ENCODE assay signal across 29 cellular contexts in genomic region chr20:11521831-11522230, GRCh38.
"Had no signal": no experiment of that assay in that cellular context is flagged by ENCODE, and none has a peak within 500 bp of the region (broad histone marks: within the 10 kb centered on the region; RNA-seq: fewer than 3 reads in every experiment).

No MANE protein-coding gene starts in this region.

- H3K27ac ChIP-seq: brain microvascular endothelial cell, KMS-11, Peyer's patch had no signal

- H3K4me2 ChIP-seq: KMS-11 had no signal

- H3K27ac Mint-ChIP-seq: activated CD4-positive, alpha-beta T cell treated with anti-CD3 and anti-CD28 coated beads, Interleukin-2, amount 10 ng/mL, durations not matched to agents 24 days and 14 days; activated CD8-positive, alpha-beta T cell treated with anti-CD3 and anti-CD28 coated beads for 36 hours; activated naive CD4-positive, alpha-beta T cell treated with anti-CD3 and anti-CD28 coated beads for 36 hours; activated naive CD8-positive, alpha-beta T cell; activated naive CD8-positive, alpha-beta T cell treated with anti-CD3 and anti-CD28 coated beads, Interleukin-2, amount 50 U/mL, for 24 hours; activated T-cell treated with anti-CD3 and anti-CD28 coated beads, Interleukin-2, amount 50 U/mL, for 24 hours; activated T-helper 1 cell treated with anti-CD3 and anti-CD28 coated beads, Interleukin-12 subunit alpha, Interleukin-12 subunit beta, Interleukin-2, Interleukin-4 antibody, amounts not matched to agents 30 ng/mL and 10 ng/mL and 1 ng/mL, durations not matched to agents 14 hours and 24 hours and 36 hours had no signal

- DNase-seq: activated CD4-positive, alpha-beta T cell treated with anti-CD3 and anti-CD28 coated beads, Interleukin-2, amount 10 ng/mL, durations not matched to agents 24 days and 14 days; activated CD4-positive, alpha-beta T cell treated with anti-CD3 and anti-CD28 coated beads, Interleukin-2, amount 50 U/mL, for 4 hours; activated CD8-positive, alpha-beta T cell treated with anti-CD3 and anti-CD28 coated beads for 36 hours; activated gamma-delta T cell treated with Interleukin-2 at 50 U/mL for 16 hours; activated naive CD4-positive, alpha-beta T cell treated with anti-CD3 and anti-CD28 coated beads for 36 hours; activated naive CD8-positive, alpha-beta T cell treated with anti-CD3 and anti-CD28 coated beads, Interleukin-2, amount 50 U/mL, for 24 hours; activated T-cell treated with anti-CD3 and anti-CD28 coated beads, Interleukin-2, amount 50 U/mL, for 24 hours; anterior cingulate cortex; brain microvascular endothelial cell; central memory CD4-positive, alpha-beta T cell; NCI-H1092 treated with DMSO at 0.1 percent for 48 hours; NCI-H1417; NCI-H146; NCI-H187; NCI-H2029 treated with DMSO at 0.1 percent for 48 hours; NCI-H2107; NCI-H2171; NCI-H510A; NCI-H526; NCI-H748 treated with DMSO at 0.1 percent for 48 hours; PC-3; Peyer's patch; RPMI8226; SHP77 treated with DMSO at 0.1 percent for 48 hours; SW 1271; T1000 had no signal

- H3K4me3 ChIP-seq: Peyer's patch had no signal

- ATAC-seq: activated CD8-positive, alpha-beta T cell treated with anti-CD3 and anti-CD28 coated beads for 36 hours; activated naive CD8-positive, alpha-beta T cell treated with anti-CD3 and anti-CD28 coated beads, Interleukin-2, amount 50 U/mL, for 24 hours; PC-3 had no signal

- H3K4me3 Mint-ChIP-seq: activated CD4-positive, alpha-beta T cell treated with anti-CD3 and anti-CD28 coated beads, Interleukin-2, amount 10 ng/mL, durations not matched to agents 24 days and 14 days; activated CD8-positive, alpha-beta T cell treated with anti-CD3 and anti-CD28 coated beads for 36 hours; activated naive CD4-positive, alpha-beta T cell treated with anti-CD3 and anti-CD28 coated beads for 36 hours; activated naive CD8-positive, alpha-beta T cell; activated naive CD8-positive, alpha-beta T cell treated with anti-CD3 and anti-CD28 coated beads, Interleukin-2, amount 50 U/mL, for 24 hours; activated T-cell treated with anti-CD3 and anti-CD28 coated beads, Interleukin-2, amount 50 U/mL, for 24 hours; activated T-helper 1 cell treated with anti-CD3 and anti-CD28 coated beads, Interleukin-12 subunit alpha, Interleukin-12 subunit beta, Interleukin-2, Interleukin-4 antibody, amounts not matched to agents 30 ng/mL and 10 ng/mL and 1 ng/mL, durations not matched to agents 14 hours and 24 hours and 36 hours had no signal

- H3K27me3 Mint-ChIP-seq: activated CD4-positive, alpha-beta T cell treated with anti-CD3 and anti-CD28 coated beads, Interleukin-2, amount 10 ng/mL, durations not matched to agents 24 days and 14 days; activated CD8-positive, alpha-beta T cell treated with anti-CD3 and anti-CD28 coated beads for 36 hours; activated naive CD8-positive, alpha-beta T cell; activated naive CD8-positive, alpha-beta T cell treated with anti-CD3 and anti-CD28 coated beads, Interleukin-2, amount 50 U/mL, for 24 hours; activated T-cell treated with anti-CD3 and anti-CD28 coated beads, Interleukin-2, amount 50 U/mL, for 24 hours had no signal

- H3K36me3 ChIP-seq: brain microvascular endothelial cell, Peyer's patch had no signal

- H3K4me1 Mint-ChIP-seq: activated CD4-positive, alpha-beta T cell treated with anti-CD3 and anti-CD28 coated beads, Interleukin-2, amount 10 ng/mL, durations not matched to agents 24 days and 14 days; activated naive CD8-positive, alpha-beta T cell treated with anti-CD3 and anti-CD28 coated beads, Interleukin-2, amount 50 U/mL, for 24 hours had no signal

- H3K36me3 Mint-ChIP-seq: activated naive CD8-positive, alpha-beta T cell had no signal

- H3K4me1 ChIP-seq: Peyer's patch had no signal

- H3K9ac ChIP-seq: KMS-11 had no signal

- H3K27me3 ChIP-seq: brain microvascular endothelial cell, Peyer's patch had no signal
